ENCODE assay signal across 20 cellular contexts in the genomic region with DNA sequence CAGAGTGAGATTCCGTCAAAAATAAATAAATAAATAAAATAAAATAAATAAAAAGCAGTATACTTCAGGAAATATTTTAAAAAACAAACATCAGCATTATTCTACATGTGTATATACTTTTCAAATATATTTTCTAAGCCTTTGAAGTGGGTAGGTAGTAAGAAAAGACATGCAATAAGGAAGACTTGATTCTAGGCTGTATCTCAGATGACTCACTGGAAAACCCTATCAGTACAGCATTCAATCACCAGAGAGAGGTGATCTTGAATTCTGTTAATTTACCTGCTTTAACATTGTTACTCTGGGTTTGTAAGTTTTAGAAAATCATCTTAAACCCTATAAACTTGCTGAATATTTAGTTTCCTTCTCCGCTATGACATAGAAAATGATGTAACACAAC.
A peak's percentile ranks its signal among the peaks of the same experiment; 100 is the strongest.
DNase-seq lines count a peak whose midpoint lies in the region; ATAC-seq, FAIRE-seq and TF ChIP-seq lines count a peak whose summit lies in the region.
"Had no signal": no experiment of that assay in that cellular context is flagged by ENCODE, and none has a peak within 500 bp of the region (broad histone marks: within the 10 kb centered on the region; RNA-seq: fewer than 3 reads in every experiment).

No MANE protein-coding gene starts in this region.

- SMC1A ChIA-PET in GM12878 (lab: Charles Lee; ENCODE audit: uncharacterized antibody, unreplicated experiment), result interaction anchor here (1.2 kb wide), 1 partner anchor 11 kb away, joined by 3 read pairs; no protein-coding TSS in a partner anchor

- H3K27me3 ChIP-seq in breast epithelium, result no peaks in the 10 kb centered on the region
- H3K27me3 ChIP-seq in mammary epithelial cell (ENCODE audit: insufficient read depth, low read length), result no peaks in the 10 kb centered on the region
- no peaks in the 10 kb centered on the region for H3K27me3 ChIP-seq in GM12878 (replicated peaks in 1 of 2; ENCODE audit: control insufficient read depth in 2 of 2, insufficient read depth in 2 of 2, low read length in 1 of 2)
- no peaks in the 10 kb centered on the region for H3K27me3 ChIP-seq in psoas muscle (ENCODE audit: insufficient read depth in 3 of 3, low read length in 2 of 3)
- H3K27me3 ChIP-seq in uterus, result no peaks in the 10 kb centered on the region
- no peaks in the 10 kb centered on the region for H3K27me3 ChIP-seq in PC-9 (ENCODE audit: insufficient read depth, low read depth)
- H3K27me3 ChIP-seq: ascending aorta, MG63 had no signal

- H3K36me3 ChIP-seq in breast epithelium, result no peaks in the 10 kb centered on the region
- no peaks in the 10 kb centered on the region for H3K36me3 ChIP-seq in mammary epithelial cell (ENCODE audit: insufficient read depth, low read length)
- H3K36me3 ChIP-seq in GM12878 (ENCODE audit: control insufficient read depth in 2 of 2, insufficient read depth in 2 of 2, low read length in 1 of 2), result no peaks in the 10 kb centered on the region
- peaks cover 0 to 9% of the 10 kb centered on the region in 2 donors for H3K36me3 ChIP-seq in psoas muscle (ENCODE audit: insufficient read depth in 1 of 2, low read depth in 1 of 2)
- H3K36me3 ChIP-seq in uterus, result no peaks in the 10 kb centered on the region
- H3K36me3 ChIP-seq in PC-9 (ENCODE audit: low read depth), result no peaks in the 10 kb centered on the region
- H3K36me3 ChIP-seq: ascending aorta, MG63 had no signal

- dilution Hi-C loops in mammary epithelial cell (cut with HindIII; ENCODE audit: low sequenced_read_pairs), result loop anchor here (25.0 kb wide), 1 partner anchor 208 kb away; no protein-coding TSS in a partner anchor

- TF ChIP-seq CTCF in breast epithelium (IDR thresholded peaks at IDR 0.05) (no peak), mammary epithelial cell (conservative IDR thresholded peaks at IDR 0.05 in 1 of 2, IDR thresholded peaks at IDR 0.05 in 1 of 2; ENCODE audit: extremely low read depth in 1 of 2, insufficient read depth in 1 of 2, low read depth in 1 of 2, low read length in 2 of 2) (no peak), GM12878 (IDR thresholded peaks at IDR 0.05 in 2 of 3, conservative IDR thresholded peaks at IDR 0.05 in 1 of 3; ENCODE audit: control insufficient read depth in 2 of 3, extremely low read depth in 1 of 3, insufficient read depth in 1 of 3, low read depth in 3 of 3, low read length in 3 of 3) (no peak), psoas muscle (IDR thresholded peaks at IDR 0.05) (no peak), uterus (IDR thresholded peaks at IDR 0.05) (no peak), PC-9 (conservative IDR thresholded peaks at IDR 0.05) (no peak)

- ATAC-seq in GM12878 (no peak; the same call in 2 of the 3 replicates), psoas muscle (no peak)

- no peak overlapping the region for H3K9ac ChIP-seq in mammary epithelial cell (ENCODE audit: insufficient read depth, low read length)
- no peak overlapping the region for H3K9ac ChIP-seq in GM12878 (ENCODE audit: control insufficient read depth, insufficient read depth, low read length)
- H3K9ac ChIP-seq: parathyroid adenoma had no signal

- 95% methylated on average over 2 of the region's 2 CpGs for WGBS in mammary epithelial cell (ENCODE audit: low coverage, missing lambda C conversion rate)
- WGBS in GM12878 (ENCODE audit: insufficient coverage, insufficient replicate concordance, low lambda C conversion rate, missing lambda C conversion rate), result 46% methylated on average over 2 of the region's 2 CpGs
- WGBS in psoas muscle, 3 donors, result 97 to 100% (median 98%) methylated on average over 2 of the region's 2 CpGs

- H2AFZ ChIP-seq in mammary epithelial cell (ENCODE audit: low read depth, low read length) (no peak overlapping the region), GM12878 (ENCODE audit: control insufficient read depth, low read depth, low read length) (no peak overlapping the region), PC-9 (no peak overlapping the region)
- H2AFZ ChIP-seq: parathyroid adenoma had no signal

- H3K4me3 ChIP-seq in breast epithelium (no peak overlapping the region), mammary epithelial cell (replicated peaks in 1 of 3; ENCODE audit: insufficient read depth in 1 of 3, low read depth in 2 of 3, low read length in 3 of 3) (no peak overlapping the region), GM12878 (no peak overlapping the region), psoas muscle (no peak overlapping the region), uterus (no peak overlapping the region), PC-9 (no peak overlapping the region)
- H3K4me3 ChIP-seq: MG63 had no signal

- no peaks in the 10 kb centered on the region for H3K9me2 ChIP-seq in PC-9 (ENCODE audit: insufficient read depth)

- H3K4me1 ChIP-seq in breast epithelium (peaks cover 0 to 3% of the 10 kb centered on the region in 2 donors), mammary epithelial cell (ENCODE audit: insufficient read depth, low read length) (peaks cover 6% of the 10 kb centered on the region), GM12878 (ENCODE audit: control insufficient read depth, insufficient read depth, low read length) (no peaks in the 10 kb centered on the region), psoas muscle (peaks cover 29% of the 10 kb centered on the region), uterus (no peaks in the 10 kb centered on the region), PC-9 (replicated peaks; ENCODE audit: insufficient read depth) (no peaks in the 10 kb centered on the region)

- intact Hi-C loops in breast epithelium (cut with DNase I; ENCODE audit: low total_unique reads) (no loop called here), mammary epithelial cell (cut with micrococcal nuclease) (no loop called here), GM12878 (cut with micrococcal nuclease; ENCODE audit: unreplicated experiment) (no loop called here), psoas muscle (cut with DNase I) (no loop called here), uterus (cut with DNase I; ENCODE audit: low total_unique reads) (no loop called here), PC-9 (cut with micrococcal nuclease; ENCODE audit: unreplicated experiment) (no loop called here)

- H3K27ac ChIP-seq in breast epithelium (peak overlapping the region; percentile 76 to 78), mammary epithelial cell (ENCODE audit: insufficient read depth, low read depth, low read length) (no peak overlapping the region), GM12878 (ENCODE audit: control insufficient read depth, insufficient read depth) (no peak overlapping the region), psoas muscle (peak overlapping the region; percentile 5), uterus (peak overlapping the region; percentile 48 to 65), PC-9 (no peak overlapping the region)
- H3K27ac ChIP-seq: HL-60, parathyroid adenoma had no signal

- no TSS peak for BruUV-seq in mammary epithelial cell (replicated peaks; lab: Mats Ljungman, UMichigan)
- no TSS peak for BruUV-seq in GM12878 (replicated peaks; lab: Mats Ljungman, UMichigan)
- no TSS peak for BruUV-seq in PC-9 (replicated peaks; lab: Mats Ljungman, UMichigan)

- TF ChIP-seq EP300 in GM12878 (IDR thresholded peaks at IDR 0.05; ENCODE audit: borderline replicate concordance in 1 of 2, control insufficient read depth in 1 of 2, low read depth in 2 of 2, low read length in 2 of 2), result no peak

- H3K79me2 ChIP-seq in mammary epithelial cell (ENCODE audit: insufficient read depth, low read length) (no peaks in the 10 kb centered on the region), GM12878 (ENCODE audit: control insufficient read depth, insufficient read depth, low read length) (no peaks in the 10 kb centered on the region), PC-9 (ENCODE audit: low read depth) (no peaks in the 10 kb centered on the region)

- no peak for TF ChIP-seq RAD21 in GM12878 (IDR thresholded peaks at IDR 0.05; ENCODE audit: insufficient read depth, low read depth, low read length)

- H4K20me1 ChIP-seq in mammary epithelial cell (ENCODE audit: insufficient read depth, low read length), result no peaks in the 10 kb centered on the region
- no peaks in the 10 kb centered on the region for H4K20me1 ChIP-seq in GM12878 (ENCODE audit: control insufficient read depth, insufficient read depth)
- no peaks in the 10 kb centered on the region for H4K20me1 ChIP-seq in PC-9 (ENCODE audit: insufficient read depth)

- RAD21 ChIA-PET in GM12878 (lab: Charles Lee; ENCODE audit: unreplicated experiment), result no interaction called here

- no peaks in the 10 kb centered on the region; the same call in 1 of the 2 replicates for H3F3A ChIP-seq in PC-9 (ENCODE audit: insufficient read depth, low read depth)

- H3K9me3 ChIP-seq in breast epithelium (no peaks in the 10 kb centered on the region), mammary epithelial cell (replicated peaks; ENCODE audit: insufficient read depth, low read length) (no peaks in the 10 kb centered on the region), GM12878 (replicated peaks; ENCODE audit: control insufficient read depth, insufficient read depth, low read length) (no peaks in the 10 kb centered on the region), psoas muscle (no peaks in the 10 kb centered on the region), uterus (no peaks in the 10 kb centered on the region), PC-9 (ENCODE audit: insufficient read depth, low read depth) (no peaks in the 10 kb centered on the region)
- H3K9me3 ChIP-seq: ascending aorta, MG63 had no signal

- TF ChIP-seq POLR2A in breast epithelium (IDR thresholded peaks at IDR 0.05) (no peak), GM12878 (IDR thresholded peaks at IDR 0.05; ENCODE audit: low read depth, low read length) (no peak), uterus (IDR thresholded peaks at IDR 0.05) (no peak)

- FAIRE-seq in GM12878 (lab: Jason Lieb, UNC), result no peak
- FAIRE-seq: frontal cortex, H1 had no signal

- no peak for DNase-seq in breast epithelium (ENCODE audit: low spot score in 2 of 2)
- DNase-seq in mammary epithelial cell, result no peak
- DNase-seq in GM12878 (ENCODE audit: low read depth, low spot score), result no peak
- DNase-seq in psoas muscle, result no peak
- no peak for DNase-seq in uterus
- DNase-seq in PC-9, result no peak
- no peak for DNase-seq in iPS-NIHi11 (ENCODE audit: low spot score)
- no peak for DNase-seq in stimulated activated naive CD4-positive, alpha-beta T cell treated with Interleukin-2 at 50 U/mL for 16 hours (lab: John Stamatoyannopoulos, UW)
- DNase-seq: activated CD4-positive, alpha-beta T cell treated with anti-CD3 and anti-CD28 coated beads, Interleukin-2, amount 50 U/mL, for 48 hours; CD4-positive, alpha-beta T cell; mesendoderm; NCI-H1436 treated with DMSO at 0.1 percent for 48 hours; NCI-H774; stimulated activated CD4-positive, alpha-beta T cell treated with anti-CD3 and anti-CD28 coated beads, Interleukin-2, amount 100 ng/mL, for 24 hours had no signal

- H3K4me2 ChIP-seq in mammary epithelial cell (ENCODE audit: insufficient read depth, low read depth, low read length) (no peak overlapping the region), GM12878 (ENCODE audit: control insufficient read depth, insufficient read depth) (no peak overlapping the region), PC-9 (no peak overlapping the region)

- POLR2A ChIA-PET in GM12878 (lab: Charles Lee) (no interaction called here), PC-9 (lab: Charles Lee; ENCODE audit: unreplicated experiment) (no interaction called here)

- in situ Hi-C loops in mammary epithelial cell (cut with MboI; ENCODE audit: low sequenced_read_pairs in 2 of 2) (loop anchor here (10.0 to 25.0 kb wide), 2 partner anchors 267 to 279 kb away; a partner anchor contains a TSS), GM12878 (cut with MboI) (no loop called here)

- CTCF ChIA-PET in mammary epithelial cell (lab: Charles Lee; ENCODE audit: low non-redundant PET), result no interaction called here
- CTCF ChIA-PET in GM12878 (lab: Yijun Ruan, JAX), result interaction anchor here (1.8 kb wide), 1 partner anchor 12 kb away, joined by 4 read pairs; no protein-coding TSS in a partner anchor
- CTCF ChIA-PET in PC-9 (lab: Charles Lee), result no interaction called here

Comparison
In these comparisons a context has a peak if more than half of its experiments do, and no peak if none do; other contexts are left out.
1. H3K27ac ChIP-seq: peak in breast epithelium (2 of 2), psoas muscle (single experiment) and uterus (2 of 2); none in mammary epithelial cell (single experiment), GM12878 (single experiment) and PC-9 (single experiment).